9 cellular contexts compared by ENCODE assay signal in the genomic region with DNA sequence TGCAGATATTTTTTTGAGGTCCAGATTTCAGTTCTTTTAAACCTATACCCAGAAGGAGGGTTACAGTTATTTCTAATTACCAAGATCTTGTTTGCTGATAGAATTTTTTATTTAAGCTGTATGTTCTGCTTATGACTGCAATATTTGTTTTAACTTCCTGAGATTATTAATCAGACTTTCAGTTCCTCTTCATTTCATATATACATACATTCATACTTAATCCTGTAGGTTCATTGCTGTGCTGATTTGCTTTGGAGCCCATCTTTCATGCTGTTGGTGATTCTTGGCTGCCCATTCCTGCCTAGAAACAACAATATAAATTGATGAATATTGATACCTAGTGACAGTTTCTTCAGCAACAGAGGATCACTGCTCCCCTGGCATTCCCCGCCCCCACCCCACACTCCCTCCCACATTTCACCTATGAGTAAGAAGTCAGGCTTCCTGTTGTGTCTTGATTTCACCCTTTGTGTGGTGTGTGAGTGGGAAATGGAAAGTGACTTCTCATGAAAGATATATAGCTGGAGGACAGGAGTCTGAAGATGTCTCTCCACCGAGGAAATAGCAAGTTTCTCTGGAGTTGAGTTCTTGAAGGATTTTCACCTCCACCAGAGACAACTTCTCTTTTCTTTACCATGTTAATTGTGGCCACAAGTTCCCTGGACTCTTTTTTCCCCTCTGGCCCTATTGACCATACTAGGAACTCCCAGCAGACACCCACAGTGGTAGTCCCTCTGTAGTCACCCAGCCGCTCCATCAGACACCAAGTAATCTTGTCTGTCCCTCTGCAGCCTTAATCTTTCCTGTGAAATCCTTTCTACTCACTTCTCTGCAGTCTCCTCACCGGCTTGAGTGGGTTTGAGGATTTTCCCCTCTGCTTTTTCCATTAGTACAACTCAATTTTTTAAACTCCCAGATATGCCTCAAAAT.
DNase-seq lines count a peak whose midpoint lies in the region; ATAC-seq and TF ChIP-seq lines count a peak whose summit lies in the region.
"Had no signal": no experiment of that assay in that cellular context is flagged by ENCODE, and none has a peak within 500 bp of the region (broad histone marks: within the 10 kb centered on the region; RNA-seq: fewer than 3 reads in every experiment).

No MANE protein-coding gene starts in this region.

- H3K4me1 ChIP-seq in PC-3 (ENCODE audit: insufficient read depth, low read length) (peaks cover 7% of the 10 kb centered on the region), esophagus squamous epithelium (no peaks in the 10 kb centered on the region)

- H3K27me3 ChIP-seq in PC-3 (ENCODE audit: low read length) (no peaks in the 10 kb centered on the region), esophagus squamous epithelium (no peaks in the 10 kb centered on the region)

- intact Hi-C loops in PC-3 (cut with micrococcal nuclease): no loop called here
- intact Hi-C loops in esophagus squamous epithelium (cut with DNase I): no loop called here

- H3K4me3 ChIP-seq in GM12865 (ENCODE audit: low read depth, low read length) (no peak overlapping the region), PC-3 (ENCODE audit: low read length) (no peak overlapping the region), epithelial cell of esophagus (ENCODE audit: low read length) (no peak overlapping the region), esophagus squamous epithelium (no peak overlapping the region)

- DNase-seq in GM12865 (ENCODE audit: low read depth) (peak; percentile 41), PC-3 (peak; percentile 12), epithelial cell of esophagus (ENCODE audit: low read depth) (peak; percentile 24), epidermal melanocyte (ENCODE audit: insufficient read length, low spot score) (no peak), esophagus squamous epithelium (lab: John Stamatoyannopoulos, UW) (no peak), DMS 273 (lab: John Stamatoyannopoulos, UW; ENCODE audit: unreplicated experiment) (no peak), left lobe of liver (ENCODE audit: low spot score) (no peak)
- DNase-seq: naive B cell had no signal

- peak; percentile 80 for ATAC-seq in GM21723 (IDR thresholded peaks at IDR 0.05; ENCODE audit: unreplicated experiment)
- ATAC-seq in PC-3: no peak; the same call in 1 of the 2 replicates
- ATAC-seq in left lobe of liver: no peak

- H3K79me2 ChIP-seq in PC-3 (ENCODE audit: low read length): no peaks in the 10 kb centered on the region

- no peak overlapping the region; the same call in 1 of the 2 replicates for H2AFZ ChIP-seq in PC-3 (ENCODE audit: low read length)

- CTCF ChIA-PET in PC-3 (lab: Charles Lee): no interaction called here

- TF ChIP-seq POLR2A in esophagus squamous epithelium (IDR thresholded peaks at IDR 0.05): no peak

- H3K9me2 ChIP-seq in PC-3 (replicated peaks; ENCODE audit: low read length): no peaks in the 10 kb centered on the region

- WGBS in esophagus squamous epithelium, 2 donors: 55% methylated on average over 3 to 4 of the region's 4 CpGs

- no peak for TF ChIP-seq CTCF in GM12865 (IDR thresholded peaks at IDR 0.05; ENCODE audit: insufficient read depth, low read depth, low read length, missing control alignments)
- no peak for TF ChIP-seq CTCF in PC-3 (conservative IDR thresholded peaks at IDR 0.05; ENCODE audit: low read depth, low read length)
- no peak for TF ChIP-seq CTCF in epithelial cell of esophagus (IDR thresholded peaks at IDR 0.05; ENCODE audit: insufficient read depth, low read depth, low read length, missing control alignments)
- TF ChIP-seq CTCF in esophagus squamous epithelium (IDR thresholded peaks at IDR 0.05): no peak

- H3K4me2 ChIP-seq in PC-3 (ENCODE audit: low read length): no peak overlapping the region

- no TSS peak for BruUV-seq in PC-3 (replicated peaks; lab: Mats Ljungman, UMichigan)

- H4K20me1 ChIP-seq in PC-3 (ENCODE audit: low read length): no peaks in the 10 kb centered on the region

- H3K36me3 ChIP-seq in PC-3 (ENCODE audit: low read depth, low read length) (no peaks in the 10 kb centered on the region), esophagus squamous epithelium (no peaks in the 10 kb centered on the region)

- H3K27ac ChIP-seq in PC-3 (ENCODE audit: low read length) (no peak overlapping the region), esophagus squamous epithelium (no peak overlapping the region)

- H3K9me3 ChIP-seq in PC-3 (ENCODE audit: low read length) (no peaks in the 10 kb centered on the region), esophagus squamous epithelium (no peaks in the 10 kb centered on the region)

- POLR2A ChIA-PET in PC-3 (lab: Charles Lee; ENCODE audit: unreplicated experiment): no interaction called here

- H3F3A ChIP-seq in PC-3 (ENCODE audit: low read length, unreplicated experiment): no peaks in the 10 kb centered on the region

- H3K9ac ChIP-seq in PC-3 (ENCODE audit: low read length): no peak overlapping the region

Comparison
In these comparisons a context has a peak if more than half of its experiments do, and no peak if none do; other contexts are left out.
1. DNase-seq: peak in GM12865 (single experiment), PC-3 (single experiment) and epithelial cell of esophagus (single experiment); none in epidermal melanocyte (single experiment), esophagus squamous epithelium (single experiment), DMS 273 (single experiment) and left lobe of liver (single experiment).